In genomic region chr7:151256410-151257045, GRCh38 we compare ENCODE assay signal across 1 cellular context.
TF ChIP-seq lines count a peak whose summit lies in the region.

No MANE protein-coding gene starts in this region.

TF ChIP-seq in K562, 482 proteins besides CTCF, POLR2A, EP300 and RAD21:
- TF ChIP-seq CREBBP (IDR thresholded peaks at IDR 0.05; ENCODE audit: low read depth, low read length) (no peak), EZH2 (IDR thresholded peaks at IDR 0.05; ENCODE audit: borderline replicate concordance, low read depth, low read length) (peak; percentile 76)
